In the genomic region with DNA sequence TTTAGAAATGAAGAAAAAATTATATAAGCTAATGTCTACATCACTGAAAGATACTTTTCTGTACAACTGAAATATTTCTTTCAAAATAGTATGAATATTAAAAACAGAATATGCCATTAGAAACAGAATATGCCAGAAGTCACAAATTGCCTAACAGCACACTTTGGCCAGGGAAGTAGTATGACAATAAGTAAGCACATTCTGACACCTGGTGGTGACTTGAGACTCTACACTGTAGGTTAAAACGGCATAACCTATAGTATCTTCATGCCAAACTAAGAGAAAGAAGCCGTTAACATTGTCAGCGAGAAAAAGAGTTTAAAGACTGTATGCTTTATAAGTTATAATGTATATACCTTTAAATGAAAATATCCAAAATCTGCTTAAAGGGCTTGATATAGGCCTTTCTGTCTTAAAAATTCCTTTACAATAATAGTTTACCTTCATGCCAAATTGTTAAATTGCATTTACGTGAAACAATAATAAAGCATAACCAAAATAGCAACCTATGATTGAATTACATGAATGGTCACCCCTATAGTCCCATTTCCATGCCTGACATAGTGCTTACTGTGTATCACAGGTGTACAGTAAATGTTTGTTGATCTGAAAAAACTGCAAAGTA, we compare ENCODE assay signal across 7 cellular contexts. TPM values are rescaled to one million over a fixed set of nuclear protein-coding genes. Genes with fewer than 3 reads are reported as not detected.
DNase-seq lines count a peak whose midpoint lies in the region; ATAC-seq and TF ChIP-seq lines count a peak whose summit lies in the region.

No MANE protein-coding gene starts in this region.

- H3K9me3 ChIP-seq in GM23248 (ENCODE audit: low read depth) = no peaks in the 10 kb centered on the region
- no peaks in the 10 kb centered on the region for H3K9me3 ChIP-seq in PC-3 (ENCODE audit: low read length)
- H3K9me3 ChIP-seq in adipocyte (ENCODE audit: control insufficient read depth, low read length) = no peaks in the 10 kb centered on the region
- H3K9me3 ChIP-seq in left ventricle myocardium inferior (replicated peaks) = no peaks in the 10 kb centered on the region

- CTCF ChIA-PET in PC-3 (lab: Charles Lee) = interaction anchor here (0.6 to 0.8 kb wide), 4 partner anchors 86 to 468 kb away, joined by 3 to 6 read pairs (median 5); no protein-coding TSS in a partner anchor

- DNase-seq in GM12864 (ENCODE audit: low read depth) (peak; percentile 38), GM23248 (peak; percentile 87), PC-3 (peak; percentile 76), adipocyte (ENCODE audit: low read depth) (peak; percentile 92), left ventricle myocardium inferior (no peak), sciatic nerve (ENCODE audit: low spot score) (no peak)

- H3F3A ChIP-seq in GM23248 (ENCODE audit: insufficient read depth) (no peaks in the 10 kb centered on the region), PC-3 (ENCODE audit: low read length, unreplicated experiment) (no peaks in the 10 kb centered on the region)

- no TSS peak for BruUV-seq in PC-3 (replicated peaks; lab: Mats Ljungman, UMichigan)

- no peak overlapping the region for H3K4me3 ChIP-seq in GM12864 (ENCODE audit: low read depth, low read length)
- no peak overlapping the region for H3K4me3 ChIP-seq in GM23248
- no peak overlapping the region for H3K4me3 ChIP-seq in KMS-11 (IDR thresholded peaks at IDR 0.05; ENCODE audit: insufficient read depth, low read depth, low read length)
- H3K4me3 ChIP-seq in PC-3 (ENCODE audit: low read length) = no peak overlapping the region
- no peak overlapping the region for H3K4me3 ChIP-seq in adipocyte (ENCODE audit: low read length)
- H3K4me3 ChIP-seq in left ventricle myocardium inferior = no peak overlapping the region

- peak overlapping the region; percentile 37; the same call in 1 of the 2 replicates for H2AFZ ChIP-seq in GM23248
- no peak overlapping the region for H2AFZ ChIP-seq in KMS-11 (ENCODE audit: low read depth)
- no peak overlapping the region for H2AFZ ChIP-seq in PC-3 (ENCODE audit: low read length)

- intact Hi-C loops in PC-3 (cut with micrococcal nuclease) = loop anchor here (1.0 to 5.0 kb wide), 4 partner anchors 87 to 492 kb away; a partner anchor contains a TSS
- intact Hi-C loops in left ventricle myocardium inferior (cut with micrococcal nuclease) = loop anchor here (2.0 to 5.0 kb wide), 2 partner anchors 205 to 317 kb away; no protein-coding TSS in a partner anchor
- intact Hi-C loops in sciatic nerve (cut with DNase I) = loop anchor here (10.0 kb wide), 1 partner anchor 319 kb away; no protein-coding TSS in a partner anchor

- no peaks in the 10 kb centered on the region for H3K9me2 ChIP-seq in GM23248 (ENCODE audit: insufficient read depth)
- H3K9me2 ChIP-seq in PC-3 (replicated peaks; ENCODE audit: low read length) = no peaks in the 10 kb centered on the region

- H3K27ac ChIP-seq in GM23248 (no peak overlapping the region), KMS-11 (no peak overlapping the region), PC-3 (ENCODE audit: low read length) (no peak overlapping the region), left ventricle myocardium inferior (replicated peaks) (no peak overlapping the region)

- POLR2A ChIA-PET in PC-3 (lab: Charles Lee; ENCODE audit: unreplicated experiment) = no interaction called here

- TF ChIP-seq CTCF in GM12864 (IDR thresholded peaks at IDR 0.05; ENCODE audit: low read depth, low read length, missing control alignments) (peak; percentile 62), KMS-11 (conservative IDR thresholded peaks at IDR 0.05; ENCODE audit: low read depth, low read length) (peak; percentile 91), PC-3 (conservative IDR thresholded peaks at IDR 0.05; ENCODE audit: low read depth, low read length) (peak; percentile 82), left ventricle myocardium inferior (IDR thresholded peaks at IDR 0.05; ENCODE audit: borderline replicate concordance) (peak; percentile 86)

- no peak overlapping the region for H3K9ac ChIP-seq in GM23248
- no peak overlapping the region for H3K9ac ChIP-seq in KMS-11
- no peak overlapping the region for H3K9ac ChIP-seq in PC-3 (ENCODE audit: low read length)
- H3K9ac ChIP-seq in adipocyte (ENCODE audit: low read length) = peak overlapping the region; percentile 69

- H3K4me2 ChIP-seq in GM23248 (ENCODE audit: unreplicated experiment) = no peak overlapping the region
- H3K4me2 ChIP-seq in KMS-11 = no peak overlapping the region
- no peak overlapping the region for H3K4me2 ChIP-seq in PC-3 (ENCODE audit: low read length)

- H3K27me3 ChIP-seq in GM23248 (replicated peaks; ENCODE audit: insufficient read depth) (no peaks in the 10 kb centered on the region), KMS-11 (ENCODE audit: insufficient read depth, low read depth) (no peaks in the 10 kb centered on the region), PC-3 (ENCODE audit: low read length) (no peaks in the 10 kb centered on the region), adipocyte (replicated peaks; ENCODE audit: control insufficient read depth, insufficient read depth, low read length) (no peaks in the 10 kb centered on the region), left ventricle myocardium inferior (ENCODE audit: low read depth) (no peaks in the 10 kb centered on the region)

- in situ Hi-C loops in GM23248 (cut with MboI) = loop anchor here (5.0 to 10.0 kb wide), 2 partner anchors 217 to 489 kb away; no protein-coding TSS in a partner anchor

- 17 to 21% methylated on average over 4 of the region's 4 CpGs for WGBS in GM23248 (ENCODE audit: low coverage in 1 of 2, low lambda C conversion rate in 2 of 2, missing lambda C conversion rate in 2 of 2), 2 experiments

- H3K79me2 ChIP-seq in GM23248 (ENCODE audit: insufficient read depth) (no peaks in the 10 kb centered on the region), KMS-11 (ENCODE audit: insufficient read depth, low read depth) (no peaks in the 10 kb centered on the region), PC-3 (ENCODE audit: low read length) (no peaks in the 10 kb centered on the region)

- H3K36me3 ChIP-seq in GM23248 (ENCODE audit: low read depth) = no peaks in the 10 kb centered on the region
- H3K36me3 ChIP-seq in KMS-11 (ENCODE audit: insufficient read depth) = no peaks in the 10 kb centered on the region
- H3K36me3 ChIP-seq in PC-3 (ENCODE audit: low read depth, low read length) = no peaks in the 10 kb centered on the region
- no peaks in the 10 kb centered on the region for H3K36me3 ChIP-seq in adipocyte (ENCODE audit: control insufficient read depth, insufficient read depth, low read length, severe bottlenecking)
- H3K36me3 ChIP-seq in left ventricle myocardium inferior = no peaks in the 10 kb centered on the region

- H3K4me1 ChIP-seq in GM23248 (ENCODE audit: insufficient read depth) (no peaks in the 10 kb centered on the region), KMS-11 (ENCODE audit: low read depth, poor library complexity, severe bottlenecking) (no peaks in the 10 kb centered on the region), PC-3 (ENCODE audit: insufficient read depth, low read length) (no peaks in the 10 kb centered on the region), adipocyte (ENCODE audit: control insufficient read depth, insufficient read depth, low read length) (peaks cover 11% of the 10 kb centered on the region), left ventricle myocardium inferior (peaks cover 26% of the 10 kb centered on the region)

- ATAC-seq in PC-3 (peak; percentile 81), sciatic nerve (peak; percentile 96)

- H4K20me1 ChIP-seq in GM23248 (ENCODE audit: insufficient read depth) (no peaks in the 10 kb centered on the region), KMS-11 (ENCODE audit: insufficient read depth) (no peaks in the 10 kb centered on the region), PC-3 (ENCODE audit: low read length) (no peaks in the 10 kb centered on the region)

RNA-seq across cellular contexts. Expression of a gene that starts 32.8 kb away (rescaled TPM):
- total RNA-seq in GM23248 (2014; rRNA removed; shearing (Covaris generic)) = 6.6 and 7.8 TPM in 2 replicates
- polyA plus RNA-seq in GM23248 (2016; fragmentation: Nextera tagmentation; extraction: Ambion mirVana) = 5.3 and 5.5 TPM in 2 replicates
- total RNA-seq in PC-3 (2014; rRNA removed) (8.6 and 14.6 TPM in 2 replicates), left ventricle myocardium inferior (16.9 TPM), sciatic nerve (39.9 TPM)

Comparison
In these comparisons a context has a peak if more than half of its experiments do, and no peak if none do; other contexts are left out.
1. DNase-seq: peak in GM12864 (single experiment), GM23248 (single experiment), PC-3 (single experiment) and adipocyte (single experiment); none in left ventricle myocardium inferior (single experiment) and sciatic nerve (single experiment).
2. Peak in every context shown above with its lines, with median percentiles within 50 percentile points of each other: CTCF ChIP-seq.